ENCODE assay signal across 16 cellular contexts in genomic region chr9:16670791-16671190, GRCh38.
"Had no signal": no experiment of that assay in that cellular context is flagged by ENCODE, and none has a peak within 500 bp of the region (broad histone marks: within the 10 kb centered on the region; RNA-seq: fewer than 3 reads in every experiment).

No MANE protein-coding gene starts in this region.

- H3K27me3 ChIP-seq: adrenal gland, left lung, neural progenitor cell had no signal

- ATAC-seq: activated CD4-positive, alpha-beta T cell treated with anti-CD3 and anti-CD28 coated beads for 36 hours; activated naive CD4-positive, alpha-beta T cell treated with anti-CD3 and anti-CD28 coated beads, Interleukin-2, amount 50 U/mL, for 72 hours; left lung; stimulated activated naive B cell treated with anti-CD40 and anti-IgM and Interleukin-4, amounts not matched to agents 10 μg/mL and 1 μg/mL and 100 μg/mL, for 72 hours; WTC11 had no signal

- H2AFZ ChIP-seq: neural progenitor cell had no signal

- H3K4me1 ChIP-seq: adrenal gland, left lung, neural progenitor cell had no signal

- H3K4me3 ChIP-seq: adrenal gland, cardiac muscle cell, left lung, neural progenitor cell, thoracic aorta had no signal

- FAIRE-seq: endothelial cell of umbilical vein, kidney, TTC549 had no signal

- H3K9me3 ChIP-seq: adrenal gland, left lung, thoracic aorta had no signal

- H3K4me2 ChIP-seq: neural progenitor cell had no signal

- H3K27ac ChIP-seq: adrenal gland, cardiac muscle cell, left lung, neural progenitor cell, thoracic aorta had no signal

- DNase-seq: activated CD4-positive, alpha-beta T cell treated with anti-CD3 and anti-CD28 coated beads for 36 hours; activated CD4-positive, alpha-beta T cell treated with anti-CD3 and anti-CD28 coated beads, Interleukin-2, amount 50 U/mL, for 48 hours; activated gamma-delta T cell; adrenal gland; effector memory CD4-positive, alpha-beta T cell; kidney; left lung; mammary epithelial cell; stimulated activated naive B cell treated with anti-CD40 and anti-IgM and Interleukin-4, amounts not matched to agents 10 μg/mL and 1 μg/mL and 100 μg/mL, for 72 hours had no signal

- H3K36me3 ChIP-seq: adrenal gland, cardiac muscle cell, left lung, neural progenitor cell, thoracic aorta had no signal
